ENCODE assay signal across 1 cellular context in genomic region chr10:123139521-123140163, GRCh38.
TF ChIP-seq lines count a peak whose summit lies in the region.

No MANE protein-coding gene starts in this region.

TF ChIP-seq in GM12878, 131 proteins besides CTCF, POLR2A, EP300 and RAD21 (continued from another document):
- no peak for TF ChIP-seq TCF7 (IDR thresholded peaks at IDR 0.05; ENCODE audit: borderline replicate concordance)
- TF ChIP-seq IRF3 (IDR thresholded peaks at IDR 0.05), result no peak
